Comparison of ENCODE assay signal across 25 cellular contexts in the genomic region with DNA sequence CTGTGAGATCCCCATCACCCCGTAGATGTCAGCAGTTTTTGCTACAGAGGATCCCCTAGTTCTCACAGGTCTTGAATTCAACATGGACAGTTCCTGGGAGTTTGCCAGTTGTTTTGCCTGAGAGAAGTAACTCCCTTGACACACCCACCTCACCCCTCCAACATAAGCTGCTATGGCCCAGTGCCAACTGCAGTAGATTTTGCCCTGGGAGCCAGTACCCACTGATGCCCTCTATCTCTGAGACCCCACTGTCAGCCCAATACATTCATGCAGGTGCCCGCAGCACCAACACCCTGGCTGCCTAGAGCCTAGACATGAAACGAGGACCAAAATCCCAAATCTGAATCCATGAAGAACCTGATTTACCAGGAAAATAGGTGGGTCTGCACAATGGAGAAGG.
"Had no signal": no experiment of that assay in that cellular context is flagged by ENCODE, and none has a peak within 500 bp of the region (broad histone marks: within the 10 kb centered on the region; RNA-seq: fewer than 3 reads in every experiment).

No MANE protein-coding gene starts in this region.

- H3K27ac ChIP-seq: left ventricle myocardium inferior, neural progenitor cell, ovary, right atrium auricular region, right lobe of liver, tibial nerve, uterus had no signal

- H3K4me1 Mint-ChIP-seq: mesothelial cell of epicardium; naive B cell; natural killer cell; nephron progenitor cell; neural progenitor cell; stimulated activated memory B cell treated with anti-CD40 and anti-IgM and Interleukin-4, amounts not matched to agents 10 μg/mL and 1 μg/mL and 100 μg/mL, for 72 hours; stimulated activated naive CD8-positive, alpha-beta T cell treated with anti-CD3 and anti-CD28 coated beads, Interleukin-15, amount 100 ng/mL, for 72 hours had no signal

- ATAC-seq: natural killer cell; right lobe of liver; stimulated activated memory B cell treated with anti-CD40 and anti-IgM and Interleukin-4, amounts not matched to agents 10 μg/mL and 1 μg/mL and 100 μg/mL, for 72 hours; stimulated activated naive CD8-positive, alpha-beta T cell treated with anti-CD3 and anti-CD28 coated beads, Interleukin-15, amount 100 ng/mL, for 72 hours had no signal

- H3K36me3 ChIP-seq: left ventricle myocardium inferior, neural progenitor cell, ovary, right atrium auricular region, right lobe of liver, tibial nerve, uterus had no signal

- H3K4me3 ChIP-seq: left ventricle myocardium inferior, lung, neural progenitor cell, ovary, right atrium auricular region, right lobe of liver, smooth muscle cell, tibial nerve, uterus had no signal

- DNase-seq: islet precursor cell; left ventricle myocardium inferior; mesendoderm; naive B cell; natural killer cell; nephron progenitor cell; ovary; right lobe of liver; stimulated activated CD4-positive, alpha-beta T cell treated with anti-CD3 and anti-CD28 coated beads, Interleukin-1b, Interleukin-23, amount 100 ng/mL, for 48 hours; stimulated activated CD4-positive, alpha-beta T cell treated with anti-CD3 and anti-CD28 coated beads, Interleukin-2, amount 100 ng/mL, for 48 hours; stimulated activated CD4-positive, alpha-beta T cell treated with anti-CD3 and anti-CD28 coated beads, Interleukin-4, amount 100 ng/mL, for 4 hours; stimulated activated CD8-positive, alpha-beta memory T cell treated with anti-CD3 and anti-CD28 coated beads, Interleukin-4, amount 100 ng/mL, for 48 hours; stimulated activated naive CD4-positive, alpha-beta T cell treated with Interleukin-2 at 50 U/mL for 16 hours; stimulated activated naive CD8-positive, alpha-beta T cell treated with anti-CD3 and anti-CD28 coated beads, Interleukin-15, amount 100 ng/mL, for 72 hours; substantia nigra; uterus had no signal

- H3K4me3 Mint-ChIP-seq: mesothelial cell of epicardium; naive B cell; natural killer cell; nephron progenitor cell; neural progenitor cell; stimulated activated memory B cell treated with anti-CD40 and anti-IgM and Interleukin-4, amounts not matched to agents 10 μg/mL and 1 μg/mL and 100 μg/mL, for 72 hours; stimulated activated naive CD8-positive, alpha-beta T cell treated with anti-CD3 and anti-CD28 coated beads, Interleukin-15, amount 100 ng/mL, for 72 hours; type B pancreatic cell had no signal

- H2AFZ ChIP-seq: neural progenitor cell had no signal

- H3K27me3 Mint-ChIP-seq: naive B cell; progenitor cell of endocrine pancreas; stimulated activated memory B cell treated with anti-CD40 and anti-IgM and Interleukin-4, amounts not matched to agents 10 μg/mL and 1 μg/mL and 100 μg/mL, for 72 hours; stimulated activated naive CD8-positive, alpha-beta T cell treated with anti-CD3 and anti-CD28 coated beads, Interleukin-15, amount 100 ng/mL, for 72 hours; type B pancreatic cell had no signal

- H3K9ac ChIP-seq: neural progenitor cell had no signal

- H3K4me2 ChIP-seq: neural progenitor cell, smooth muscle cell had no signal

- H3K9me3 ChIP-seq: ovary, right atrium auricular region, right lobe of liver, uterus had no signal

- H3K36me3 Mint-ChIP-seq: mesothelial cell of epicardium; natural killer cell; neural progenitor cell; stimulated activated memory B cell treated with anti-CD40 and anti-IgM and Interleukin-4, amounts not matched to agents 10 μg/mL and 1 μg/mL and 100 μg/mL, for 72 hours; type B pancreatic cell had no signal

- H3K4me1 ChIP-seq: left ventricle myocardium inferior, neural progenitor cell, right atrium auricular region, right lobe of liver, tibial nerve, uterus had no signal

- H3K9me3 Mint-ChIP-seq: nephron progenitor cell, neural progenitor cell had no signal

- H3K27me3 ChIP-seq: neural progenitor cell, ovary, right atrium auricular region, right lobe of liver, tibial nerve, uterus had no signal

- H3K27ac Mint-ChIP-seq: mesothelial cell of epicardium; naive B cell; natural killer cell; nephron progenitor cell; neural progenitor cell; progenitor cell of endocrine pancreas; stimulated activated memory B cell treated with anti-CD40 and anti-IgM and Interleukin-4, amounts not matched to agents 10 μg/mL and 1 μg/mL and 100 μg/mL, for 72 hours; stimulated activated naive CD8-positive, alpha-beta T cell treated with anti-CD3 and anti-CD28 coated beads, Interleukin-15, amount 100 ng/mL, for 72 hours; type B pancreatic cell had no signal
